Comparison of ENCODE assay signal across 18 cellular contexts in the genomic region with DNA sequence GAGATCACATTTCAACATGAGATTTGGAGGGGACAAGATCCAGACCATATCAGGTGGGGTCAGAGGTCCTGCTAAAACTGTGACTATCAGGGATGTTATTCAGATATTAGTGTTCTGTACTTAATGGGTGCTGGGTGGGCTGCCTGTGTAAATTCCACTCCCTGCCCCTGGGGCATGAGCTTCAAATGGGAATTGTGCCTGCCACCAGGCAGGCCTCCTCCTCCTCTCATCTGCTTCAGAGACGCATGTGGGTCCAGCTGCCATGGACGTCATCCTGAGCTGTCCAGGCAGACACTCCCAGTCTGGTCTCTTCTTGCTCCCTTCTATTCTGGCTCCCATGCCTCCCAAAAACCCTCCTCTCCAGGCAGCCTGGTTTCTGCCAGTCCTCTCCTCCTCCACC. TPM values are rescaled to one million over a fixed set of nuclear protein-coding genes. Genes with fewer than 3 reads are reported as not detected.
DNase-seq lines count a peak whose midpoint lies in the region; ATAC-seq and TF ChIP-seq lines count a peak whose summit lies in the region.
"Had no signal": no experiment of that assay in that cellular context is flagged by ENCODE, and none has a peak within 500 bp of the region (broad histone marks: within the 10 kb centered on the region; RNA-seq: fewer than 3 reads in every experiment).

No MANE protein-coding gene starts in this region.

- no peak overlapping the region for H3K18ac ChIP-seq in mesendoderm (ENCODE audit: low read length)

- no peak overlapping the region for H3K9ac ChIP-seq in mesendoderm (ENCODE audit: low read length)
- H3K9ac ChIP-seq: BLaER1, GM23248 had no signal

- no peak for TF ChIP-seq POLR2A in body of pancreas (IDR thresholded peaks at IDR 0.05)

- H4K5ac ChIP-seq in mesendoderm (ENCODE audit: low read length), result no peak overlapping the region

- no peak for ATAC-seq in right cardiac atrium
- no peak for ATAC-seq in left ventricle myocardium superior
- ATAC-seq in body of pancreas, result no peak
- ATAC-seq in upper lobe of right lung, result no peak
- ATAC-seq in GM21526 (IDR thresholded peaks at IDR 0.05; ENCODE audit: low FRiP score, unreplicated experiment), result no peak

- no peaks in the 10 kb centered on the region for H3K27me3 Mint-ChIP-seq in neural crest cell (ENCODE audit: low read depth)
- H3K27me3 Mint-ChIP-seq: CD8-positive, alpha-beta memory T cell had no signal

- H3K4me1 Mint-ChIP-seq in neural crest cell, result no peaks in the 10 kb centered on the region

- TF ChIP-seq CTCF in body of pancreas (IDR thresholded peaks at IDR 0.05) (no peak), neural crest cell (conservative IDR thresholded peaks at IDR 0.05) (no peak), upper lobe of right lung (IDR thresholded peaks at IDR 0.05) (no peak)

- DNase-seq in right cardiac atrium, result no peak
- DNase-seq in left ventricle myocardium superior, result no peak
- DNase-seq in body of pancreas, result no peak
- DNase-seq in neural crest cell (ENCODE audit: low read depth, low spot score), result no peak
- DNase-seq in upper lobe of right lung, result peak; percentile 38
- DNase-seq in mesendoderm, result no peak
- no peak for DNase-seq in NCI-H510A (lab: John Stamatoyannopoulos, UW)
- DNase-seq: CD8-positive, alpha-beta memory T cell; GM23248; HCEC 1CT; NCI-H1105; NCI-H1694; NCI-H510A treated with DMSO at 0.1 percent for 48 hours; NCI-H774; OCI-M1; SHP77 treated with DMSO at 0.1 percent for 48 hours had no signal

- H3K36me3 ChIP-seq in body of pancreas (replicated peaks in 1 of 2; ENCODE audit: insufficient read depth in 1 of 2, low read depth in 2 of 2), result no peaks in the 10 kb centered on the region
- H3K36me3 ChIP-seq in upper lobe of right lung, result peaks cover 21% of the 10 kb centered on the region
- no peaks in the 10 kb centered on the region for H3K36me3 ChIP-seq in mesendoderm (ENCODE audit: control insufficient read depth, insufficient read depth, low read length)

- H3K27ac Mint-ChIP-seq in neural crest cell (ENCODE audit: unreplicated experiment), result peak overlapping the region; percentile 75

- no peak overlapping the region for H3K23ac ChIP-seq in mesendoderm (ENCODE audit: low read length)

- H2BK5ac ChIP-seq in mesendoderm (ENCODE audit: low read length), result no peak overlapping the region

- H4K8ac ChIP-seq in mesendoderm (ENCODE audit: low read depth, low read length), result no peak overlapping the region

- no peak overlapping the region for H2AK5ac ChIP-seq in mesendoderm (ENCODE audit: low read length)

- no peak overlapping the region for H3K4ac ChIP-seq in mesendoderm (ENCODE audit: low read depth, low read length)

- H3K4me3 ChIP-seq in right cardiac atrium (ENCODE audit: low read length) (no peak overlapping the region), body of pancreas (no peak overlapping the region), upper lobe of right lung (no peak overlapping the region), mesendoderm (ENCODE audit: low read length) (no peak overlapping the region)
- H3K4me3 ChIP-seq: BLaER1, GM23248 had no signal

- no peaks in the 10 kb centered on the region for H3K36me3 Mint-ChIP-seq in neural crest cell (ENCODE audit: low read depth)

- WGBS in right cardiac atrium, result 71% methylated on average over 2 of the region's 2 CpGs
- WGBS in body of pancreas, 2 donors, result 92 to 96% methylated on average over 2 of the region's 2 CpGs
- no CpG with 5 or more reads among the region's 2 CpGs for WGBS in mesendoderm (ENCODE audit: extremely low coverage, insufficient coverage, low lambda C conversion rate)

- no peak overlapping the region for H3K56ac ChIP-seq in mesendoderm (ENCODE audit: low read length)

- H3K9me3 Mint-ChIP-seq in neural crest cell, result no peaks in the 10 kb centered on the region
- H3K9me3 Mint-ChIP-seq: CD8-positive, alpha-beta memory T cell had no signal

- no peak overlapping the region for H3K4me3 Mint-ChIP-seq in neural crest cell
- H3K4me3 Mint-ChIP-seq: CD8-positive, alpha-beta memory T cell had no signal

- H2BK15ac ChIP-seq in mesendoderm (replicated peaks; ENCODE audit: low read depth), result no peak overlapping the region

- peaks cover 2% of the 10 kb centered on the region for H3K79me2 ChIP-seq in mesendoderm (ENCODE audit: control insufficient read depth, insufficient read depth, low read length)

- intact Hi-C loops in right cardiac atrium (cut with DNase I) (no loop called here), left ventricle myocardium superior (cut with micrococcal nuclease) (no loop called here), body of pancreas (cut with DNase I) (no loop called here), upper lobe of right lung (cut with DNase I) (no loop called here)

- H3K4me2 ChIP-seq in mesendoderm (ENCODE audit: low read length), result no peak overlapping the region

- no peak overlapping the region for H2BK120ac ChIP-seq in mesendoderm (ENCODE audit: low read depth, low read length)

- H3K9me3 ChIP-seq in right cardiac atrium (ENCODE audit: control insufficient read depth, low read length), result no peaks in the 10 kb centered on the region
- H3K9me3 ChIP-seq in body of pancreas, result no peaks in the 10 kb centered on the region
- no peaks in the 10 kb centered on the region for H3K9me3 ChIP-seq in upper lobe of right lung
- H3K9me3 ChIP-seq: BLaER1 had no signal

- H3K79me1 ChIP-seq in mesendoderm (ENCODE audit: low read length), result peaks cover 10% of the 10 kb centered on the region

- H3K27ac ChIP-seq in right cardiac atrium (ENCODE audit: low read length) (peak overlapping the region; percentile 11), body of pancreas (peak overlapping the region in 3 of 4 donors; percentile 70 to 81 (median 77)), upper lobe of right lung (no peak overlapping the region), mesendoderm (ENCODE audit: low read depth, low read length) (no peak overlapping the region)
- H3K27ac ChIP-seq: BLaER1, GM23248 had no signal

- H3K27me3 ChIP-seq in right cardiac atrium (ENCODE audit: control insufficient read depth, insufficient read depth) (no peaks in the 10 kb centered on the region), body of pancreas (no peaks in the 10 kb centered on the region), upper lobe of right lung (no peaks in the 10 kb centered on the region), mesendoderm (ENCODE audit: insufficient read depth, low read length, poor library complexity) (no peaks in the 10 kb centered on the region)
- H3K27me3 ChIP-seq: BLaER1 had no signal

- H3K4me1 ChIP-seq in right cardiac atrium (ENCODE audit: control insufficient read depth, insufficient read depth, low read length) (peaks cover 30% of the 10 kb centered on the region), body of pancreas (peaks cover 76% of the 10 kb centered on the region), upper lobe of right lung (peaks cover 58% of the 10 kb centered on the region), mesendoderm (ENCODE audit: control insufficient read depth, low read depth, low read length) (peaks cover 4% of the 10 kb centered on the region)

RNA-seq across cellular contexts. Expression of gene QSOX1, which starts 10.4 kb away (rescaled TPM):
- total RNA-seq in right cardiac atrium, result 100 to 1,000 TPM; 349 to 399 (median 370) TPM
- polyA plus RNA-seq in right cardiac atrium, result 218 TPM
- total RNA-seq in left ventricle myocardium superior, result 111 TPM
- 100 to 1,000 TPM in 1 of 2 donors, 10 to 100 TPM in 1; 61.5 to 192 TPM for total RNA-seq in body of pancreas
- 34.7 and 39.8 TPM in 2 replicates for total RNA-seq in neural crest cell
- 275 TPM for total RNA-seq in upper lobe of right lung
- 46.3 TPM for polyA plus RNA-seq in mesendoderm (2013, experiment 1 of 2)
- 47.4 TPM for polyA plus RNA-seq in mesendoderm (2013, experiment 2 of 2)

Comparison
In these comparisons a context has a peak if more than half of its experiments do, and no peak if none do; other contexts are left out.
1. H3K27ac ChIP-seq: peak in right cardiac atrium (single experiment) and body of pancreas (3 of 4); none in upper lobe of right lung (single experiment) and mesendoderm (single experiment).